22 cellular contexts compared by ENCODE assay signal in genomic region chr2:628651-629050, GRCh38. TPM values are rescaled to one million over a fixed set of nuclear protein-coding genes. Genes with fewer than 3 reads are reported as not detected.
A peak's percentile ranks its signal among the peaks of the same experiment; 100 is the strongest.
DNase-seq lines count a peak whose midpoint lies in the region; ATAC-seq, FAIRE-seq and TF ChIP-seq lines count a peak whose summit lies in the region.
"Had no signal": no experiment of that assay in that cellular context is flagged by ENCODE, and none has a peak within 500 bp of the region (broad histone marks: within the 10 kb centered on the region; RNA-seq: fewer than 3 reads in every experiment).

No MANE protein-coding gene starts in this region.

- no peak overlapping the region for H2AFZ ChIP-seq in SK-N-SH (ENCODE audit: low read depth)

- BruUV-seq in Calu3 (replicated peaks; lab: Mats Ljungman, UMichigan) = no TSS peak

- H3K4me2 ChIP-seq in SK-N-SH = no peak overlapping the region

- TF ChIP-seq CTCF in Calu3 (IDR thresholded peaks at IDR 0.05; ENCODE audit: unreplicated experiment) (no peak), breast epithelium (IDR thresholded peaks at IDR 0.05) (no peak), SK-N-SH (IDR thresholded peaks at IDR 0.05) (no peak), D721Med (IDR thresholded peaks at IDR 0.05; ENCODE audit: insufficient read depth, missing control alignments) (no peak)

- ATAC-seq in GM21390 (IDR thresholded peaks at IDR 0.05; ENCODE audit: unreplicated experiment) = no peak
- ATAC-seq: mucosa of descending colon, right lobe of liver had no signal

- intact Hi-C loops in Calu3 (cut with micrococcal nuclease; ENCODE audit: unreplicated experiment) = no loop called here
- intact Hi-C loops in breast epithelium (cut with DNase I; ENCODE audit: low total_unique reads) = no loop called here

- H3K27me3 Mint-ChIP-seq in Calu3 (ENCODE audit: unreplicated experiment) = no peaks in the 10 kb centered on the region

- no peak for TF ChIP-seq POLR2A in breast epithelium (IDR thresholded peaks at IDR 0.05)

- H3K4me3 Mint-ChIP-seq in Calu3 (ENCODE audit: low read depth, unreplicated experiment) = peak overlapping the region; percentile 82
- H3K4me3 Mint-ChIP-seq: activated CD4-positive, alpha-beta T cell treated with anti-CD3 and anti-CD28 coated beads, Interleukin-2, amount 10 ng/mL, durations not matched to agents 24 days and 14 days; CD4-positive, alpha-beta memory T cell had no signal

- H3K79me2 ChIP-seq in SK-N-SH (ENCODE audit: insufficient read depth) = no peaks in the 10 kb centered on the region

- H4K20me1 ChIP-seq in SK-N-SH (ENCODE audit: insufficient read depth) = no peaks in the 10 kb centered on the region

- DNase-seq in Calu3 = peak; percentile 54
- peak; percentile 45 for DNase-seq in NCI-H526 treated with DMSO at 0.1 percent for 48 hours (lab: John Stamatoyannopoulos, UW)
- DNase-seq in breast epithelium (ENCODE audit: low spot score in 2 of 2) = peak in 1 of 2 donors; percentile 86
- peak; percentile 49 for DNase-seq in kidney tubule cell (ENCODE audit: low spot score)
- DNase-seq in NCI-H446 treated with DMSO at 0.1 percent for 48 hours (lab: John Stamatoyannopoulos, UW) = no peak
- DNase-seq in SK-N-SH = no peak
- DNase-seq in D721Med (ENCODE audit: insufficient read length, low spot score) = no peak
- DNase-seq: activated naive CD4-positive, alpha-beta T cell treated with anti-CD3 and anti-CD28 coated beads, Interleukin-2, amount 50 U/mL, for 16 hours; CD4-positive, alpha-beta memory T cell; colonic mucosa; KG1; left ventricle myocardium inferior; mucosa of descending colon; NCI-H1417 treated with DMSO at 0.1 percent for 48 hours; NCI-H69; nucleus accumbens; right lobe of liver; stimulated activated naive CD4-positive, alpha-beta T cell treated with Interleukin-2 at 50 U/mL for 16 hours; T-helper 9 cell had no signal

- 58% methylated on average over 17 of the region's 17 CpGs for WGBS in SK-N-SH (ENCODE audit: low lambda C conversion rate)

- H3K9me3 ChIP-seq in breast epithelium = no peaks in the 10 kb centered on the region
- H3K9me3 ChIP-seq in SK-N-SH = no peaks in the 10 kb centered on the region; the same call in 1 of the 2 replicates
- H3K9me3 ChIP-seq: colonic mucosa, mucosa of descending colon, right lobe of liver, upper lobe of left lung had no signal

- H3K4me3 ChIP-seq in breast epithelium (peak overlapping the region in 2 of 3 donors; percentile 36 to 55), SK-N-SH (ENCODE audit: low read depth in 2 of 2, low read length in 1 of 2) (no peak overlapping the region)
- H3K4me3 ChIP-seq: colonic mucosa, left ventricle myocardium inferior, mucosa of descending colon, right lobe of liver, upper lobe of left lung had no signal

- no peak overlapping the region for H3K9ac ChIP-seq in SK-N-SH

- H3K27ac ChIP-seq in breast epithelium (peak overlapping the region; percentile 86 to 87), SK-N-SH (ENCODE audit: low read depth in 2 of 2, low read length in 1 of 2) (peak overlapping the region in 1 of 2 experiments; percentile 96; a peak in 1 of 4 replicates)
- H3K27ac ChIP-seq: colonic mucosa, left ventricle myocardium inferior, right lobe of liver, upper lobe of left lung had no signal

- peaks cover 7% of the 10 kb centered on the region for H3K4me1 Mint-ChIP-seq in Calu3 (ENCODE audit: low read depth, unreplicated experiment)
- H3K4me1 Mint-ChIP-seq: activated CD4-positive, alpha-beta T cell treated with anti-CD3 and anti-CD28 coated beads, Interleukin-2, amount 10 ng/mL, durations not matched to agents 24 days and 14 days; CD4-positive, alpha-beta memory T cell had no signal

- POLR2A ChIA-PET in SK-N-SH (lab: Yijun Ruan, JAX) = no interaction called here

- CTCF ChIA-PET in Calu3 (lab: Charles Lee) = no interaction called here
- CTCF ChIA-PET in SK-N-SH (lab: Yijun Ruan, JAX) = interaction anchor here (1.4 kb wide), 1 partner anchor 87 kb away, joined by 3 read pairs; no protein-coding TSS in a partner anchor

- no peaks in the 10 kb centered on the region for H3K4me1 ChIP-seq in breast epithelium
- H3K4me1 ChIP-seq in SK-N-SH (ENCODE audit: control insufficient read depth in 1 of 2, insufficient read depth in 2 of 2, low read depth in 1 of 2, low read length in 1 of 2) = peaks cover 0 to 43% of the 10 kb centered on the region in 2 experiments; a peak in 2 of 4 replicates
- H3K4me1 ChIP-seq: colonic mucosa, left ventricle myocardium inferior, right lobe of liver, upper lobe of left lung had no signal

- H3K9me3 Mint-ChIP-seq in Calu3 (ENCODE audit: low read depth, unreplicated experiment) = no peaks in the 10 kb centered on the region
- H3K9me3 Mint-ChIP-seq: activated CD4-positive, alpha-beta T cell treated with anti-CD3 and anti-CD28 coated beads, Interleukin-2, amount 10 ng/mL, durations not matched to agents 24 days and 14 days had no signal

- H3K9me2 ChIP-seq in SK-N-SH = no peaks in the 10 kb centered on the region; the same call in 1 of the 2 replicates

- no peak for TF ChIP-seq EP300 in SK-N-SH (IDR thresholded peaks at IDR 0.05; ENCODE audit: borderline replicate concordance in 1 of 2, low read depth in 1 of 2, low read length in 1 of 2)

- H3K27me3 ChIP-seq in breast epithelium = no peaks in the 10 kb centered on the region
- no peaks in the 10 kb centered on the region for H3K27me3 ChIP-seq in SK-N-SH (ENCODE audit: insufficient read depth)
- H3K27me3 ChIP-seq: colonic mucosa, right lobe of liver, upper lobe of left lung had no signal

- TF ChIP-seq RAD21 in SK-N-SH (IDR thresholded peaks at IDR 0.05; ENCODE audit: low read length) = no peak

- H3F3A ChIP-seq in SK-N-SH (replicated peaks; ENCODE audit: insufficient read depth) = no peaks in the 10 kb centered on the region

- H3K36me3 Mint-ChIP-seq in Calu3 (ENCODE audit: insufficient read depth, unreplicated experiment) = peaks cover 7% of the 10 kb centered on the region
- H3K36me3 Mint-ChIP-seq: CD4-positive, alpha-beta memory T cell had no signal

- no peak for FAIRE-seq in D721Med (lab: Jason Lieb, UNC)

- H3K27ac Mint-ChIP-seq in Calu3 (ENCODE audit: unreplicated experiment) = peak overlapping the region; percentile 83
- H3K27ac Mint-ChIP-seq: activated CD4-positive, alpha-beta T cell treated with anti-CD3 and anti-CD28 coated beads, Interleukin-2, amount 10 ng/mL, durations not matched to agents 24 days and 14 days; CD4-positive, alpha-beta memory T cell had no signal

- H3K36me3 ChIP-seq in breast epithelium (no peaks in the 10 kb centered on the region), SK-N-SH (replicated peaks in 1 of 2; ENCODE audit: control insufficient read depth in 1 of 2, insufficient read depth in 2 of 2, low read length in 1 of 2) (no peaks in the 10 kb centered on the region)
- H3K36me3 ChIP-seq: colonic mucosa, left ventricle myocardium inferior, right lobe of liver, upper lobe of left lung had no signal

TF ChIP-seq in SK-N-SH, 30 proteins besides CTCF, POLR2A, EP300 and RAD21:
- TF ChIP-seq MXI1 (IDR thresholded peaks at IDR 0.05; ENCODE audit: low read depth, low read length) (no peak), YY1 (IDR thresholded peaks at IDR 0.05; ENCODE audit: low read depth) (no peak), EZH2phosphoT487 (IDR thresholded peaks at IDR 0.05; ENCODE audit: borderline replicate concordance, low read depth) (no peak), GATA2 (CRISPR knock-in tag; IDR thresholded peaks at IDR 0.05) (no peak), PBX3 (IDR thresholded peaks at IDR 0.05) (no peak), SMC3 (IDR thresholded peaks at IDR 0.05; ENCODE audit: low read depth, low read length) (no peak), ELF1 (IDR thresholded peaks at IDR 0.05) (no peak), MEF2A (IDR thresholded peaks at IDR 0.05; ENCODE audit: borderline replicate concordance, low read depth) (no peak), NRF1 (IDR thresholded peaks at IDR 0.05; ENCODE audit: low read depth, low read length) (no peak), NFIC (IDR thresholded peaks at IDR 0.05; ENCODE audit: borderline replicate concordance) (no peak), ZBTB33 (IDR thresholded peaks at IDR 0.05; ENCODE audit: borderline replicate concordance, low read depth) (no peak)

RNA-seq across cellular contexts. Expression of gene TMEM18, which starts 48.6 kb away (rescaled TPM):
- 18.9 and 19.0 TPM in 2 replicates for total RNA-seq in Calu3 (2022)
- total RNA-seq in breast epithelium = 10 to 100 TPM; 17.7 to 34.6 (median 27.4) TPM
- 28.9 and 29.3 TPM in 2 replicates for polyA plus RNA-seq in SK-N-SH (2012; rRNA removed)
- 28.5 and 44.5 TPM in 2 replicates for polyA plus RNA-seq in SK-N-SH (2012; cell fraction: cytosol; rRNA removed)
- 35.6 and 46.8 TPM in 2 replicates for polyA plus RNA-seq in SK-N-SH (2012; cell fraction: nucleus; rRNA removed)

Comparison
In these comparisons a context has a peak if more than half of its experiments do, and no peak if none do; other contexts are left out.
1. DNase-seq: peak in Calu3 (single experiment), NCI-H526 treated with DMSO at 0.1 percent for 48 hours (single experiment) and kidney tubule cell (single experiment); none in NCI-H446 treated with DMSO at 0.1 percent for 48 hours (single experiment), SK-N-SH (single experiment) and D721Med (single experiment).
2. H3K4me3 ChIP-seq: peak in breast epithelium (2 of 3); none in SK-N-SH (0 of 2).